ENCODE assay signal across 14 cellular contexts in genomic region chr5:2355859-2356258, GRCh38.
"Had no signal": no experiment of that assay in that cellular context is flagged by ENCODE, and none has a peak within 500 bp of the region (broad histone marks: within the 10 kb centered on the region; RNA-seq: fewer than 3 reads in every experiment).

No MANE protein-coding gene starts in this region.

- ATAC-seq: foreskin keratinocyte, gastroesophageal sphincter, heart left ventricle, left cardiac atrium, left lung, left ventricle myocardium superior, lower lobe of right lung, mucosa of descending colon had no signal

- H3K36me3 Mint-ChIP-seq: mesothelial cell of epicardium had no signal

- H3K4me3 Mint-ChIP-seq: mesothelial cell of epicardium had no signal

- H3K4me1 Mint-ChIP-seq: mesothelial cell of epicardium had no signal

- DNase-seq: cerebellar nuclear complex; dermis blood vessel endothelial cell; dorsolateral prefrontal cortex; effector CD8-positive, alpha-beta T cell; foreskin keratinocyte; heart left ventricle; left cardiac atrium; left lung; left ventricle myocardium superior; lower lobe of right lung; mesenchymal stem cell; mucosa of descending colon had no signal

- H3K27ac Mint-ChIP-seq: mesothelial cell of epicardium had no signal
